ENCODE assay signal across 1 cellular context in the genomic region with DNA sequence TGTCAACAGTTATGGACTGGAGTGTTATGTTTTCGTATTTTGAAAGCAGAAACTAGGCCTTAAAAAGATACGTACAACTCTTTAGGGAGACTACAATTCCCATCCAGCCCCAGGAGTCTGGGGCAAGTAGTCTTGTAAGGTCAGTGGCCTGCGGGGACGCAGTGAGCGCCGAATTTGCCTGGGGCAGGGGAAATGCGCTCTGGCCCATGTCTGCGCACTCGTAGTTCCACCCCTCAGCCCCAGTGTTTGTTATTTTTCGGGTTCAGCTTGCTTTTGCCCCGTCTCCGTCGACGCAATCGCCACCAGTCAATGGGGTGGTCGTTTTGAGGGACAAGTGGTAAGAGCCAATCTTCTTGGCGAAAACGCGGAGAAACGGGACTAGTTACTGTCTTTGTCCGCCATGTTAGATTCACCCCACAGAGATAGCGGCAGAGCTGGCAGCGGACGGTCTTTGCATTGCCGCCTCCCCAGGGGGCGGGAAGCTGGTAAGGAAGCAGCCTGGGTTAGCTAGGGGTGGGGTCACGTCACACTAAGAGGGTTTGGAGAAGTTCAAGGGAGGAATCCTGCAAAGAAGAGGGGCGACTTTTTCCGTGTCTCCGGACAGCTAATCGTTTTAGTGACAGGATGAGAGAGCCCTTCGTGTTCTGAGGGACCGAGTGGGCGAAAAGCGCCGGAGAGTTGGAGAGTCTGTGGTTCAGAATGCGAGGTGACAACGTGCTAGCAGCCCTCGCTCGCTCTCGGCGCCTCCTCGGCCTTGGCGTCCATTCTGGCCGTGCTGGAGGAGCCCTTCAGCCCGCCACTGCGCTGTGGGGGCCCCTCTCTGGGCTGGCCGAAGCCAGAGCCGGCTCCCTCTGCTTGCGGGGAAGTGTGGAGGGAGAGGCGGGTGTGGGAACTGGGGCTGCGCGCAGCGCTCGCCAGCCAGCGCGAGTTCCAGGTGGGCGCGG.
A peak's percentile ranks its signal among the peaks of the same experiment; 100 is the strongest.
TF ChIP-seq lines count a peak whose summit lies in the region.

No MANE protein-coding gene starts in this region.

TF ChIP-seq in K562, 482 proteins besides CTCF, POLR2A, EP300 and RAD21 (continues in another document):
- TF ChIP-seq, protein P1, sequence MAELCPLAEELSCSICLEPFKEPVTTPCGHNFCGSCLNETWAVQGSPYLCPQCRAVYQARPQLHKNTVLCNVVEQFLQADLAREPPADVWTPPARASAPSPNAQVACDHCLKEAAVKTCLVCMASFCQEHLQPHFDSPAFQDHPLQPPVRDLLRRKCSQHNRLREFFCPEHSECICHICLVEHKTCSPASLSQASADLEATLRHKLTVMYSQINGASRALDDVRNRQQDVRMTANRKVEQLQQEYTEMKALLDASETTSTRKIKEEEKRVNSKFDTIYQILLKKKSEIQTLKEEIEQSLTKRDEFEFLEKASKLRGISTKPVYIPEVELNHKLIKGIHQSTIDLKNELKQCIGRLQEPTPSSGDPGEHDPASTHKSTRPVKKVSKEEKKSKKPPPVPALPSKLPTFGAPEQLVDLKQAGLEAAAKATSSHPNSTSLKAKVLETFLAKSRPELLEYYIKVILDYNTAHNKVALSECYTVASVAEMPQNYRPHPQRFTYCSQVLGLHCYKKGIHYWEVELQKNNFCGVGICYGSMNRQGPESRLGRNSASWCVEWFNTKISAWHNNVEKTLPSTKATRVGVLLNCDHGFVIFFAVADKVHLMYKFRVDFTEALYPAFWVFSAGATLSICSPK (IDR thresholded peaks at IDR 0.05; ENCODE audit: borderline replicate concordance) = no peak
- peak; percentile 68; the same call in 1 of the 2 replicates for TF ChIP-seq KAT7 (CRISPR knock-in tag; IDR thresholded peaks at IDR 0.05; ENCODE audit: borderline replicate concordance)
- no peak for TF ChIP-seq BRF2 (IDR thresholded peaks at IDR 0.05; ENCODE audit: borderline replicate concordance, insufficient read depth, insufficient read length)
- no peak for TF ChIP-seq ZNF592 (IDR thresholded peaks at IDR 0.05)
- TF ChIP-seq ZNF766 (CRISPR knock-in tag; conservative IDR thresholded peaks at IDR 0.05) = no peak
- no peak for TF ChIP-seq ZNF696 (CRISPR knock-in tag; conservative IDR thresholded peaks at IDR 0.05)
- no peak for TF ChIP-seq NFE2 (IDR thresholded peaks at IDR 0.05; ENCODE audit: low read depth)
- TF ChIP-seq, protein P2, sequence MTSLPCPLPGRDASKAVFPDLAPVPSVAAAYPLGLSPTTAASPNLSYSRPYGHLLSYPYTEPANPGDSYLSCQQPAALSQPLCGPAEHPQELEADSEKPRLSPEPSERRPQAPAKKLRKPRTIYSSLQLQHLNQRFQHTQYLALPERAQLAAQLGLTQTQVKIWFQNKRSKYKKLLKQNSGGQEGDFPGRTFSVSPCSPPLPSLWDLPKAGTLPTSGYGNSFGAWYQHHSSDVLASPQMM (CRISPR knock-in tag; IDR thresholded peaks at IDR 0.05) = no peak
- TF ChIP-seq XRCC5 (IDR thresholded peaks at IDR 0.05; ENCODE audit: low read depth, low read length) = 0 out of 2 replicates have a peak, but pooled peaks have one; percentile 16
- no peak for TF ChIP-seq ZNF224 (CRISPR knock-in tag; IDR thresholded peaks at IDR 0.05)
- no peak for TF ChIP-seq ZNF511 (CRISPR knock-in tag; IDR thresholded peaks at IDR 0.05)
- 0 out of 2 replicates have a peak, but pooled peaks have one; percentile 12 for TF ChIP-seq ZFX (CRISPR knock-in tag; IDR thresholded peaks at IDR 0.05)
- TF ChIP-seq E4F1 (CRISPR knock-in tag; IDR thresholded peaks at IDR 0.05; ENCODE audit: borderline replicate concordance) = no peak
- no peak for TF ChIP-seq ZEB2 (IDR thresholded peaks at IDR 0.05)
- TF ChIP-seq, protein P3, sequence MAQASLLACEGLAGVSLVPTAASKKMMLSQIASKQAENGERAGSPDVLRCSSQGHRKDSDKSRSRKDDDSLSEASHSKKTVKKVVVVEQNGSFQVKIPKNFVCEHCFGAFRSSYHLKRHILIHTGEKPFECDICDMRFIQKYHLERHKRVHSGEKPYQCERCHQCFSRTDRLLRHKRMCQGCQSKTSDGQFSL (CRISPR knock-in tag; IDR thresholded peaks at IDR 0.05) = no peak
- TF ChIP-seq, protein P3 (tag; IDR thresholded peaks at IDR 0.05) = no peak
- TF ChIP-seq MED1 (CRISPR knock-in tag; IDR thresholded peaks at IDR 0.05; ENCODE audit: borderline replicate concordance) = no peak
- no peak for TF ChIP-seq ARNT (IDR thresholded peaks at IDR 0.05)
- TF ChIP-seq, protein P4, sequence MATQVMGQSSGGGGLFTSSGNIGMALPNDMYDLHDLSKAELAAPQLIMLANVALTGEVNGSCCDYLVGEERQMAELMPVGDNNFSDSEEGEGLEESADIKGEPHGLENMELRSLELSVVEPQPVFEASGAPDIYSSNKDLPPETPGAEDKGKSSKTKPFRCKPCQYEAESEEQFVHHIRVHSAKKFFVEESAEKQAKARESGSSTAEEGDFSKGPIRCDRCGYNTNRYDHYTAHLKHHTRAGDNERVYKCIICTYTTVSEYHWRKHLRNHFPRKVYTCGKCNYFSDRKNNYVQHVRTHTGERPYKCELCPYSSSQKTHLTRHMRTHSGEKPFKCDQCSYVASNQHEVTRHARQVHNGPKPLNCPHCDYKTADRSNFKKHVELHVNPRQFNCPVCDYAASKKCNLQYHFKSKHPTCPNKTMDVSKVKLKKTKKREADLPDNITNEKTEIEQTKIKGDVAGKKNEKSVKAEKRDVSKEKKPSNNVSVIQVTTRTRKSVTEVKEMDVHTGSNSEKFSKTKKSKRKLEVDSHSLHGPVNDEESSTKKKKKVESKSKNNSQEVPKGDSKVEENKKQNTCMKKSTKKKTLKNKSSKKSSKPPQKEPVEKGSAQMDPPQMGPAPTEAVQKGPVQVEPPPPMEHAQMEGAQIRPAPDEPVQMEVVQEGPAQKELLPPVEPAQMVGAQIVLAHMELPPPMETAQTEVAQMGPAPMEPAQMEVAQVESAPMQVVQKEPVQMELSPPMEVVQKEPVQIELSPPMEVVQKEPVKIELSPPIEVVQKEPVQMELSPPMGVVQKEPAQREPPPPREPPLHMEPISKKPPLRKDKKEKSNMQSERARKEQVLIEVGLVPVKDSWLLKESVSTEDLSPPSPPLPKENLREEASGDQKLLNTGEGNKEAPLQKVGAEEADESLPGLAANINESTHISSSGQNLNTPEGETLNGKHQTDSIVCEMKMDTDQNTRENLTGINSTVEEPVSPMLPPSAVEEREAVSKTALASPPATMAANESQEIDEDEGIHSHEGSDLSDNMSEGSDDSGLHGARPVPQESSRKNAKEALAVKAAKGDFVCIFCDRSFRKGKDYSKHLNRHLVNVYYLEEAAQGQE (CRISPR knock-in tag; IDR thresholded peaks at IDR 0.05; ENCODE audit: low read depth) = no peak
- TF ChIP-seq, protein P5, sequence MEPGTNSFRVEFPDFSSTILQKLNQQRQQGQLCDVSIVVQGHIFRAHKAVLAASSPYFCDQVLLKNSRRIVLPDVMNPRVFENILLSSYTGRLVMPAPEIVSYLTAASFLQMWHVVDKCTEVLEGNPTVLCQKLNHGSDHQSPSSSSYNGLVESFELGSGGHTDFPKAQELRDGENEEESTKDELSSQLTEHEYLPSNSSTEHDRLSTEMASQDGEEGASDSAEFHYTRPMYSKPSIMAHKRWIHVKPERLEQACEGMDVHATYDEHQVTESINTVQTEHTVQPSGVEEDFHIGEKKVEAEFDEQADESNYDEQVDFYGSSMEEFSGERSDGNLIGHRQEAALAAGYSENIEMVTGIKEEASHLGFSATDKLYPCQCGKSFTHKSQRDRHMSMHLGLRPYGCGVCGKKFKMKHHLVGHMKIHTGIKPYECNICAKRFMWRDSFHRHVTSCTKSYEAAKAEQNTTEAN (CRISPR knock-in tag; IDR thresholded peaks at IDR 0.05) = no peak
- no peak for TF ChIP-seq ZBTB17 (CRISPR knock-in tag; IDR thresholded peaks at IDR 0.05)
- TF ChIP-seq SP2 (IDR thresholded peaks at IDR 0.05; ENCODE audit: extremely low read depth, low read depth, low read length, poor library complexity, severe bottlenecking) = no peak
- TF ChIP-seq, protein P6, sequence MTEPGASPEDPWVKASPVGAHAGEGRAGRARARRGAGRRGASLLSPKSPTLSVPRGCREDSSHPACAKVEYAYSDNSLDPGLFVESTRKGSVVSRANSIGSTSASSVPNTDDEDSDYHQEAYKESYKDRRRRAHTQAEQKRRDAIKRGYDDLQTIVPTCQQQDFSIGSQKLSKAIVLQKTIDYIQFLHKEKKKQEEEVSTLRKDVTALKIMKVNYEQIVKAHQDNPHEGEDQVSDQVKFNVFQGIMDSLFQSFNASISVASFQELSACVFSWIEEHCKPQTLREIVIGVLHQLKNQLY (CRISPR knock-in tag; conservative IDR thresholded peaks at IDR 0.05) = no peak
- no peak for TF ChIP-seq MAFG (tag; conservative IDR thresholded peaks at IDR 0.05)
- TF ChIP-seq, protein P7, sequence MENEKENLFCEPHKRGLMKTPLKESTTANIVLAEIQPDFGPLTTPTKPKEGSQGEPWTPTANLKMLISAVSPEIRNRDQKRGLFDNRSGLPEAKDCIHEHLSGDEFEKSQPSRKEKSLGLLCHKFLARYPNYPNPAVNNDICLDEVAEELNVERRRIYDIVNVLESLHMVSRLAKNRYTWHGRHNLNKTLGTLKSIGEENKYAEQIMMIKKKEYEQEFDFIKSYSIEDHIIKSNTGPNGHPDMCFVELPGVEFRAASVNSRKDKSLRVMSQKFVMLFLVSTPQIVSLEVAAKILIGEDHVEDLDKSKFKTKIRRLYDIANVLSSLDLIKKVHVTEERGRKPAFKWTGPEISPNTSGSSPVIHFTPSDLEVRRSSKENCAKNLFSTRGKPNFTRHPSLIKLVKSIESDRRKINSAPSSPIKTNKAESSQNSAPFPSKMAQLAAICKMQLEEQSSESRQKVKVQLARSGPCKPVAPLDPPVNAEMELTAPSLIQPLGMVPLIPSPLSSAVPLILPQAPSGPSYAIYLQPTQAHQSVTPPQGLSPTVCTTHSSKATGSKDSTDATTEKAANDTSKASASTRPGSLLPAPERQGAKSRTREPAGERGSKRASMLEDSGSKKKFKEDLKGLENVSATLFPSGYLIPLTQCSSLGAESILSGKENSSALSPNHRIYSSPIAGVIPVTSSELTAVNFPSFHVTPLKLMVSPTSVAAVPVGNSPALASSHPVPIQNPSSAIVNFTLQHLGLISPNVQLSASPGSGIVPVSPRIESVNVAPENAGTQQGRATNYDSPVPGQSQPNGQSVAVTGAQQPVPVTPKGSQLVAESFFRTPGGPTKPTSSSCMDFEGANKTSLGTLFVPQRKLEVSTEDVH (IDR thresholded peaks at IDR 0.05; ENCODE audit: low read depth, partially characterized antibody) = no peak
- TF ChIP-seq ATF1 (CRISPR knock-in tag; IDR thresholded peaks at IDR 0.05) = no peak
- no peak for TF ChIP-seq ATF1 (tag; IDR thresholded peaks at IDR 0.05)
- TF ChIP-seq RBFOX2 (IDR thresholded peaks at IDR 0.05; ENCODE audit: low read depth, low read length) = peak; percentile 88
- TF ChIP-seq PHB (CRISPR knock-in tag; IDR thresholded peaks at IDR 0.05) = no peak
- no peak for TF ChIP-seq EWSR1 (IDR thresholded peaks at IDR 0.05; ENCODE audit: borderline replicate concordance, low read depth, partially characterized antibody)
- no peak for TF ChIP-seq TCF7L2 (IDR thresholded peaks at IDR 0.05; ENCODE audit: low read depth, low read length)
- TF ChIP-seq ZSCAN32 (CRISPR knock-in tag; IDR thresholded peaks at IDR 0.05) = no peak
